1 cellular context compared by ENCODE assay signal in genomic region chr1:236176337-236177336, GRCh38.
A peak's percentile ranks its signal among the peaks of the same experiment; 100 is the strongest.
TF ChIP-seq lines count a peak whose summit lies in the region.

No MANE protein-coding gene starts in this region.

TF ChIP-seq in HepG2, 621 proteins besides CTCF, POLR2A, EP300 and RAD21:
- TF ChIP-seq CREB1 (IDR thresholded peaks at IDR 0.05) (peak; percentile 84), CREB1 (CRISPR knock-in tag; IDR thresholded peaks at IDR 0.05) (no peak), ATF7 (IDR thresholded peaks at IDR 0.05) (peak; percentile 93), ATF7 (CRISPR knock-in tag; IDR thresholded peaks at IDR 0.05) (no peak), ZBTB38 (CRISPR knock-in tag; IDR thresholded peaks at IDR 0.05) (no peak)
